In the genomic region with DNA sequence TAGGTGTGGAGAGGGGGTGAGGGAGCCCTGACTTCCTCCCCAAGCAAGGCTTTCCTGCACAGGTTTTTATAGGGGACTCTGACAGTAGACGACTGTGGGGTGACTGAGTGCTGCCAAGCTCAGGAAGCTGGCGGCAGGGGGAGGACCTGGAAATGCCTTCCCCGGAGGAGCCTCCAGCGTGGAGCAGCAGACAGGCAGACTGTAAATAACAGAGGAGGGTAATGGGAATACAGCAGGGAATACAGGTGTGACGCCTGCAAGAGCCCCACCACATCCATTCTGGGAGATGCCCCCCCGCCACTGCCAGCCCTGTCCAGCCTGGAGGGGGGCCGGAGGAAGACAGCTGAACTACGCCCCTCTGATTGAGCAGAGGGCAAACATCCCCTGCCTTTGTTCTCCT, we compare ENCODE assay signal across 1 cellular context.
TF ChIP-seq lines count a peak whose summit lies in the region.

No MANE protein-coding gene starts in this region.

TF ChIP-seq in GM23338, 12 proteins besides CTCF, POLR2A, EP300 and RAD21 (continued from another document):
- TF ChIP-seq REST (IDR thresholded peaks at IDR 0.05; ENCODE audit: unreplicated experiment) (no peak), STAT1 (IDR thresholded peaks at IDR 0.05; ENCODE audit: unreplicated experiment) (no peak), ZNF462 (CRISPR knock-in tag; IDR thresholded peaks at IDR 0.05) (no peak), EZH2 (IDR thresholded peaks at IDR 0.05; ENCODE audit: low read depth, unreplicated experiment) (no peak), POLR2AphosphoS5 (IDR thresholded peaks at IDR 0.05; ENCODE audit: low read depth) (no peak), JUNB (IDR thresholded peaks at IDR 0.05; ENCODE audit: unreplicated experiment) (no peak)
